In the genomic region with DNA sequence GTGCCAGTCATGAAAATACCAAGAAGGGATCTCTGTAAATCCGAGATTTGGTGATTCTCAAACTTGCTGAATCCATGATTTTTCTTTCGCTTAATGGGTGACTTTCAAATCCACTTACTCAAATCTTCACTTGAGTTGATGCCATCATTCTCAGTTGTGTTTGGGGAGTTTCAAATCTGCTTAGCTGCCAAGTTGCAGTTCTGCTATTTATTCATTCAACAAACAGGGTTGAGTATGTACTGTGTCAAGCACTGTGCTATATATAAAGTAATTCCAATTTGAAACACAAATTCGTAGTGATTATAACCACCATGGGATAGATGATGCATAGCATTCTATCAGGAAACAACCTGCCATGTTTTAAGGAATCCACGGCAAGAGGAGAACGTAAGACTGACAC, we compare ENCODE assay signal across 22 cellular contexts.
"Had no signal": no experiment of that assay in that cellular context is flagged by ENCODE, and none has a peak within 500 bp of the region (broad histone marks: within the 10 kb centered on the region; RNA-seq: fewer than 3 reads in every experiment).

No MANE protein-coding gene starts in this region.

- ATAC-seq: heart right ventricle; natural killer cell treated with Interleukin-12 subunit alpha and Interleukin-12 subunit beta and Interleukin-15 and Interleukin-18, amount 100 ng/mL, for 72 hours; right cardiac atrium; sciatic nerve; stimulated activated naive CD8-positive, alpha-beta T cell treated with anti-CD3 and anti-CD28 coated beads, Interleukin-15, Interleukin-2, amounts not matched to agents 100 U/mL and 50 U/mL, for 24 hours; upper lobe of right lung had no signal

- H3K27me3 Mint-ChIP-seq: naive B cell had no signal

- H3K4me3 Mint-ChIP-seq: mesothelial cell of epicardium; naive B cell; natural killer cell treated with Interleukin-12 subunit alpha and Interleukin-12 subunit beta and Interleukin-15 and Interleukin-18, amount 100 ng/mL, for 72 hours had no signal

- H3K9me3 Mint-ChIP-seq: natural killer cell treated with Interleukin-12 subunit alpha and Interleukin-12 subunit beta and Interleukin-15 and Interleukin-18, amount 100 ng/mL, for 72 hours had no signal

- DNase-seq: heart right ventricle; islet precursor cell; left ventricle myocardium inferior; mesendoderm; naive B cell; ovary; posterior cingulate gyrus; retina; right cardiac atrium; stimulated activated CD4-positive, alpha-beta T cell treated with anti-CD3 and anti-CD28 coated beads, Interleukin-12 subunit alpha, Interleukin-12 subunit beta, amount 100 ng/mL, for 4 hours; stimulated activated CD4-positive, alpha-beta T cell treated with anti-CD3 and anti-CD28 coated beads, Interleukin-15, amount 100 ng/mL, for 24 hours; stimulated activated CD4-positive, alpha-beta T cell treated with anti-CD3 and anti-CD28 coated beads, Interleukin-2, amount 100 ng/mL, for 24 hours; stimulated activated CD4-positive, alpha-beta T cell treated with anti-CD3 and anti-CD28 coated beads, Interleukin-4, amount 100 ng/mL, for 1 hour; stimulated activated naive CD8-positive, alpha-beta T cell treated with anti-CD3 and anti-CD28 coated beads, Interleukin-15, Interleukin-2, amounts not matched to agents 100 U/mL and 50 U/mL, for 24 hours; stomach; tibial artery; trophoblast cell; upper lobe of right lung; uterus had no signal

- H3K36me3 Mint-ChIP-seq: mesothelial cell of epicardium; naive B cell; natural killer cell treated with Interleukin-12 subunit alpha and Interleukin-12 subunit beta and Interleukin-15 and Interleukin-18, amount 100 ng/mL, for 72 hours had no signal

- H3K27ac Mint-ChIP-seq: mesothelial cell of epicardium; natural killer cell treated with Interleukin-12 subunit alpha and Interleukin-12 subunit beta and Interleukin-15 and Interleukin-18, amount 100 ng/mL, for 72 hours had no signal

- H3K4me1 Mint-ChIP-seq: mesothelial cell of epicardium, naive B cell had no signal
